1 cellular context compared by ENCODE assay signal in the genomic region with DNA sequence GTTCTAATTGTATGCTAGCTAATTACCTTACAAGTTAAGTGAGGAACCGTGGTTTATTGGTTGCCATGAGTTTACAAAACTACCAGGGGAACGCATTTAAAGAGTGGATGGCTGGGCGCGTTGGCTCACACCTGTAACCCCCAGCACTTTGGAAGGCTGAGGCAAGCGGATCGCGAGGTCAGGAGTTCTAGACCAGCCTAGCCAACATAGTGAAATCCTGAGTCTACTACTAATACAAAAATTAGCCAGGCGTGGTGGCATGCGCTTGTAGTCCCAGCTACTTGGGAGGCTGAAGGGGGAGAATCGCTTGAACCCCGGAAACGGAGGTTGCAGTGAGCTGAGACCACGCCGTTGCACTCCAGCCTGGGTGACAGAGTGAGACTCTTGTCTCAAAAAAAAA.
TF ChIP-seq lines count a peak whose summit lies in the region.

No MANE protein-coding gene starts in this region.

TF ChIP-seq in GM23338, 12 proteins besides CTCF, POLR2A, EP300 and RAD21 (continued from another document):
- TF ChIP-seq, protein P1, sequence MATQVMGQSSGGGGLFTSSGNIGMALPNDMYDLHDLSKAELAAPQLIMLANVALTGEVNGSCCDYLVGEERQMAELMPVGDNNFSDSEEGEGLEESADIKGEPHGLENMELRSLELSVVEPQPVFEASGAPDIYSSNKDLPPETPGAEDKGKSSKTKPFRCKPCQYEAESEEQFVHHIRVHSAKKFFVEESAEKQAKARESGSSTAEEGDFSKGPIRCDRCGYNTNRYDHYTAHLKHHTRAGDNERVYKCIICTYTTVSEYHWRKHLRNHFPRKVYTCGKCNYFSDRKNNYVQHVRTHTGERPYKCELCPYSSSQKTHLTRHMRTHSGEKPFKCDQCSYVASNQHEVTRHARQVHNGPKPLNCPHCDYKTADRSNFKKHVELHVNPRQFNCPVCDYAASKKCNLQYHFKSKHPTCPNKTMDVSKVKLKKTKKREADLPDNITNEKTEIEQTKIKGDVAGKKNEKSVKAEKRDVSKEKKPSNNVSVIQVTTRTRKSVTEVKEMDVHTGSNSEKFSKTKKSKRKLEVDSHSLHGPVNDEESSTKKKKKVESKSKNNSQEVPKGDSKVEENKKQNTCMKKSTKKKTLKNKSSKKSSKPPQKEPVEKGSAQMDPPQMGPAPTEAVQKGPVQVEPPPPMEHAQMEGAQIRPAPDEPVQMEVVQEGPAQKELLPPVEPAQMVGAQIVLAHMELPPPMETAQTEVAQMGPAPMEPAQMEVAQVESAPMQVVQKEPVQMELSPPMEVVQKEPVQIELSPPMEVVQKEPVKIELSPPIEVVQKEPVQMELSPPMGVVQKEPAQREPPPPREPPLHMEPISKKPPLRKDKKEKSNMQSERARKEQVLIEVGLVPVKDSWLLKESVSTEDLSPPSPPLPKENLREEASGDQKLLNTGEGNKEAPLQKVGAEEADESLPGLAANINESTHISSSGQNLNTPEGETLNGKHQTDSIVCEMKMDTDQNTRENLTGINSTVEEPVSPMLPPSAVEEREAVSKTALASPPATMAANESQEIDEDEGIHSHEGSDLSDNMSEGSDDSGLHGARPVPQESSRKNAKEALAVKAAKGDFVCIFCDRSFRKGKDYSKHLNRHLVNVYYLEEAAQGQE (IDR thresholded peaks at IDR 0.05; ENCODE audit: unreplicated experiment): no peak
- TF ChIP-seq EZH2phosphoT487 (IDR thresholded peaks at IDR 0.05; ENCODE audit: unreplicated experiment) (no peak), EZH2 (IDR thresholded peaks at IDR 0.05; ENCODE audit: low read depth, unreplicated experiment) (no peak), JUNB (IDR thresholded peaks at IDR 0.05; ENCODE audit: unreplicated experiment) (no peak), STAT1 (IDR thresholded peaks at IDR 0.05; ENCODE audit: unreplicated experiment) (no peak)
